20 cellular contexts compared by ENCODE assay signal in the genomic region with DNA sequence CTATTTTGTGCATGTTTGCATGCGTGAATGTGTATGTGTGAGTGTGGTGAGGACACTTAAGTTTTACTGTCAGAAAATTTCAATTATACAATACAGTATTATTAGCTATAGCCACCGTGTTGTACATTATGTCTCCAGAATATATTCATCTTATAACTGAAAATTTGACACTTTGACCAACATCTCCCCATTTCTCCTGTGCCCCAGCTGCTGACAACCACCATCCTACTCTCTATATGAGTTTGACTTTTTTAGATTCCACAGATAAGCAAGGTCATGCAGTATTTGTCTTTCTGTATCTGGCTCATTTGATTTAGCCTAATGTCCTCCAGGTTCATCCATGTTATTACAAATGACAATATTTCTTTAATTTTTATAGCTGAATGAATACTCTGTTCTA.
DNase-seq lines count a peak whose midpoint lies in the region; ATAC-seq and FAIRE-seq lines count a peak whose summit lies in the region.
"Had no signal": no experiment of that assay in that cellular context is flagged by ENCODE, and none has a peak within 500 bp of the region (broad histone marks: within the 10 kb centered on the region; RNA-seq: fewer than 3 reads in every experiment).

No MANE protein-coding gene starts in this region.

- H3K4me1 Mint-ChIP-seq in activated CD4-positive, alpha-beta memory T cell treated with anti-CD3 and anti-CD28 coated beads for 36 hours (ENCODE audit: low read depth), result no peaks in the 10 kb centered on the region
- H3K4me1 Mint-ChIP-seq: B cell; CD4-positive, CD25-positive, alpha-beta regulatory T cell had no signal

- FAIRE-seq in GM19239 (lab: Jason Lieb, UNC), result no peak
- FAIRE-seq: A204.1, G401.6, GM12891, GM18507 had no signal

- ATAC-seq in GM18508 (IDR thresholded peaks at IDR 0.05; ENCODE audit: insufficient read depth, unreplicated experiment) (peak; percentile 65), GM18858 (IDR thresholded peaks at IDR 0.05; ENCODE audit: unreplicated experiment) (peak; percentile 40), GM18909 (IDR thresholded peaks at IDR 0.05; ENCODE audit: poor library complexity, unreplicated experiment) (peak; percentile 58), HG03442 (IDR thresholded peaks at IDR 0.05; ENCODE audit: unreplicated experiment) (peak; percentile 47), GM18868 (IDR thresholded peaks at IDR 0.05; ENCODE audit: unreplicated experiment) (no peak)
- ATAC-seq: CD8-positive, alpha-beta T cell had no signal

- H3K27ac Mint-ChIP-seq in activated CD4-positive, alpha-beta memory T cell treated with anti-CD3 and anti-CD28 coated beads for 36 hours, result no peak overlapping the region
- H3K27ac Mint-ChIP-seq: B cell; CD4-positive, CD25-positive, alpha-beta regulatory T cell; CD8-positive, alpha-beta T cell; HFFc6 had no signal

- no peak for DNase-seq in NCI-H2107 treated with DMSO at 0.1 percent for 48 hours (lab: John Stamatoyannopoulos, UW; ENCODE audit: unreplicated experiment)
- DNase-seq in GM19239 (ENCODE audit: insufficient read length, low spot score), result no peak
- no peak for DNase-seq in activated CD4-positive, alpha-beta memory T cell treated with anti-CD3 and anti-CD28 coated beads for 36 hours
- DNase-seq: Caco-2; CD4-positive, CD25-positive, alpha-beta regulatory T cell; CD8-positive, alpha-beta T cell; DMS153; DND-41; GOT3; HFFc6 had no signal

- intact Hi-C loops in activated CD4-positive, alpha-beta memory T cell treated with anti-CD3 and anti-CD28 coated beads for 36 hours (cut with micrococcal nuclease), result no loop called here

- H3K9me3 Mint-ChIP-seq in activated CD4-positive, alpha-beta memory T cell treated with anti-CD3 and anti-CD28 coated beads for 36 hours, result no peaks in the 10 kb centered on the region

- H3K4me3 Mint-ChIP-seq in activated CD4-positive, alpha-beta memory T cell treated with anti-CD3 and anti-CD28 coated beads for 36 hours, result no peak overlapping the region
- H3K4me3 Mint-ChIP-seq: B cell; CD4-positive, CD25-positive, alpha-beta regulatory T cell; CD8-positive, alpha-beta T cell; HFFc6 had no signal

- no peaks in the 10 kb centered on the region for H3K27me3 Mint-ChIP-seq in activated CD4-positive, alpha-beta memory T cell treated with anti-CD3 and anti-CD28 coated beads for 36 hours
- H3K27me3 Mint-ChIP-seq: B cell; CD4-positive, CD25-positive, alpha-beta regulatory T cell had no signal

- CTCF ChIA-PET in activated CD4-positive, alpha-beta memory T cell treated with anti-CD3 and anti-CD28 coated beads for 36 hours (lab: Charles Lee), result no interaction called here

- no peaks in the 10 kb centered on the region for H3K36me3 Mint-ChIP-seq in activated CD4-positive, alpha-beta memory T cell treated with anti-CD3 and anti-CD28 coated beads for 36 hours
- H3K36me3 Mint-ChIP-seq: CD4-positive, CD25-positive, alpha-beta regulatory T cell; CD8-positive, alpha-beta T cell had no signal

- POLR2A ChIA-PET in activated CD4-positive, alpha-beta memory T cell treated with anti-CD3 and anti-CD28 coated beads for 36 hours (lab: Charles Lee), result no interaction called here
